In the genomic region with DNA sequence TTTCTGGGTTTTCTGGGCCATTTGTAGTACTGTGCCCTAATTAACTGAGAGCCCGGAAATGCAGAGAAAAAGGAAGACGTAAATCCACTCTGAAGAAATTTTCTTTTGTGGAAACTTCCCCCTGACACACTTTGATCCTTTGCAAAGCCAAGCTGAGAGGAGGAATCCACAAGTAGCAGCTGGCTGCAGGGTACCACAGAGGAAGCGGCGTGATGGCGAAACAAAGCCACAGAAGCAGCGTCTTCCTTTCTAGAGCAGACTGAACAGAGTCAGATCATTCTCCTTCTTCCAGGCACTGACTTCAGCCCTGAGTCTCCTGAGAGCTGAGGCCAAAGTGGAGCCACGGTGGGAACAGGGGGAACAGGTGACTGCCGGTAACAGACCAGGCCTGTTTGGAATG, we compare ENCODE assay signal across 14 cellular contexts. TPM values are rescaled to one million over a fixed set of nuclear protein-coding genes. Genes with fewer than 3 reads are reported as not detected.
DNase-seq lines count a peak whose midpoint lies in the region; TF ChIP-seq lines count a peak whose summit lies in the region.
"Had no signal": no experiment of that assay in that cellular context is flagged by ENCODE, and none has a peak within 500 bp of the region (broad histone marks: within the 10 kb centered on the region; RNA-seq: fewer than 3 reads in every experiment).

No MANE protein-coding gene starts in this region.

- H3K36me3 ChIP-seq in H7 (replicated peaks; ENCODE audit: control insufficient read depth, insufficient read depth, low read length) (no peaks in the 10 kb centered on the region; the same call in 1 of the 2 replicates), testis (ENCODE audit: low read depth, missing control alignments) (no peaks in the 10 kb centered on the region)
- H3K36me3 ChIP-seq: cardiac muscle cell, thoracic aorta had no signal

- intact Hi-C loops in head of caudate nucleus (cut with DNase I) = no loop called here
- intact Hi-C loops in testis (cut with DNase I; ENCODE audit: low total_unique reads) = no loop called here

- H3K4me3 ChIP-seq in H7 (ENCODE audit: insufficient read depth, low read depth, low read length) = no peak overlapping the region
- H3K4me3 ChIP-seq in testis = no peak overlapping the region
- H3K4me3 ChIP-seq: cardiac muscle cell, thoracic aorta had no signal

- peak; percentile 4 for DNase-seq in H7
- peak; percentile 86 to 94 for DNase-seq in NOMO-1 (lab: John Stamatoyannopoulos, UW; ENCODE audit: unreplicated experiment in 2 of 2)
- peak in 34 of 42 donors; percentile 6 to 63 (median 31) for DNase-seq in head of caudate nucleus
- DNase-seq in testis = peak; percentile 21
- DNase-seq in effector CD4-positive, alpha-beta T cell = no peak
- no peak for DNase-seq in NCI-H2107 treated with DMSO at 0.1 percent for 48 hours (lab: John Stamatoyannopoulos, UW; ENCODE audit: unreplicated experiment)
- no peak for DNase-seq in AG08395 (ENCODE audit: low spot score)
- DNase-seq: erythroblast; GOT3; NCI-H1436; NCI-H748 treated with DMSO at 0.1 percent for 48 hours; stimulated activated CD4-positive, alpha-beta T cell treated with anti-CD3 and anti-CD28 coated beads, Interleukin-15, amount 100 ng/mL, for 24 hours had no signal

- TF ChIP-seq POLR2A in testis (IDR thresholded peaks at IDR 0.05) = no peak

- H3K27me3 ChIP-seq in H7 (ENCODE audit: control insufficient read depth, insufficient read depth, low read length) = no peaks in the 10 kb centered on the region; the same call in 1 of the 2 replicates
- no peaks in the 10 kb centered on the region for H3K27me3 ChIP-seq in testis
- H3K27me3 ChIP-seq: cardiac muscle cell had no signal

- TF ChIP-seq CTCF in testis (IDR thresholded peaks at IDR 0.05) = no peak

- no peak overlapping the region for H3K27ac ChIP-seq in testis
- H3K27ac ChIP-seq: cardiac muscle cell, thoracic aorta had no signal

- no peaks in the 10 kb centered on the region for H3K9me3 ChIP-seq in testis
- H3K9me3 ChIP-seq: thoracic aorta had no signal

- no peaks in the 10 kb centered on the region for H3K4me1 ChIP-seq in testis

- WGBS in testis, 2 donors = 84 to 87% methylated on average over 8 of the region's 8 CpGs

RNA-seq across cellular contexts. Expression of a gene that starts 47.1 kb away (rescaled TPM):
- total RNA-seq in H7 (2014; rRNA removed; shearing (Covaris generic)) = 19.4 and 26.0 TPM in 2 replicates
- total RNA-seq in testis = 10 to 100 TPM; 14.2 to 30.0 TPM
- 10.5 TPM for polyA plus RNA-seq in testis (ENCODE audit: insufficient read depth, low read depth, low replicate concordance)

Comparison
In these comparisons a context has a peak if more than half of its experiments do, and no peak if none do; other contexts are left out.
1. DNase-seq: peak in H7 (single experiment), NOMO-1 (2 of 2), head of caudate nucleus (34 of 42) and testis (single experiment); none in effector CD4-positive, alpha-beta T cell (single experiment), NCI-H2107 treated with DMSO at 0.1 percent for 48 hours (single experiment) and AG08395 (single experiment).